Comparison of ENCODE assay signal across 1 cellular context in the genomic region with DNA sequence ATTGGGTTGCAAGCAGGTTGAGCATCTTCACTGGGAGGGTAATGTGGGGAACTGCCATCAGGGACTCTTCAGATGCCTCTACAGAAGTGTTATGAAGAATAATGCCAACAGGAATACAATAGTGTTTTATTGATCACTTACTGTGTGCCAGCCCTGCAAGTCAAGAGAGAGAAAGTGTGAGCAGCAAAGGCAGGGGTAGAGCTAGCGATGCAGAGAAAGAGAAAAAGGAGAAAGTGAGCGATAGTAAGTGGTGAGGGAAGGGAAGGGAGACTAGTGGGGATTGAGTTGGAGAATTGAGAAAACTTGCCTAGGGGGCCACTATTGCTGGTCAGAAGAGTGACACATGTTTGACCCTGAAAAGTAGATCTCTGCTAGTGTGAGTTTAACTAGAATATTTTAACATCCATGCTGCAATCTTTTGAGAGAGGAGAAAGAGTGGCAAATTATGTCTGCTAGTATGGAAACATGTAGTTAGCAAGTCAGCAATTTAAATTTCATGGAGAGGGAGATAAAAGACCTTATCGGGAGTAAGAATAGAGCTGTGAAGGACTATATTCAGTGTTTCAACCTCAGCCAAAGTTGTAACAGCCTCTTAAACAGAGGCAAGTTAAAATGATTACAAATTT.
TF ChIP-seq lines count a peak whose summit lies in the region.

No MANE protein-coding gene starts in this region.

TF ChIP-seq in IMR-90, 13 proteins besides CTCF, POLR2A, EP300 and RAD21:
- TF ChIP-seq CEBPB (IDR thresholded peaks at IDR 0.05; ENCODE audit: low read depth, low read length) (no peak), MAZ (IDR thresholded peaks at IDR 0.05; ENCODE audit: borderline replicate concordance, low read depth, low read length) (no peak), MAFK (IDR thresholded peaks at IDR 0.05; ENCODE audit: low read depth, low read length) (no peak), MXI1 (IDR thresholded peaks at IDR 0.05; ENCODE audit: borderline replicate concordance, low read depth, low read length) (no peak), BHLHE40 (IDR thresholded peaks at IDR 0.05; ENCODE audit: low read depth, low read length) (no peak), RFX5 (IDR thresholded peaks at IDR 0.05; ENCODE audit: low read depth, low read length) (no peak), FOS (IDR thresholded peaks at IDR 0.05; ENCODE audit: low read depth, low read length) (no peak), CHD1 (IDR thresholded peaks at IDR 0.05; ENCODE audit: low read depth, low read length) (no peak), SMC3 (IDR thresholded peaks at IDR 0.05; ENCODE audit: low read depth, low read length) (no peak), RCOR1 (IDR thresholded peaks at IDR 0.05; ENCODE audit: insufficient replicate concordance, low read length) (no peak)
- TF ChIP-seq, protein P1, sequence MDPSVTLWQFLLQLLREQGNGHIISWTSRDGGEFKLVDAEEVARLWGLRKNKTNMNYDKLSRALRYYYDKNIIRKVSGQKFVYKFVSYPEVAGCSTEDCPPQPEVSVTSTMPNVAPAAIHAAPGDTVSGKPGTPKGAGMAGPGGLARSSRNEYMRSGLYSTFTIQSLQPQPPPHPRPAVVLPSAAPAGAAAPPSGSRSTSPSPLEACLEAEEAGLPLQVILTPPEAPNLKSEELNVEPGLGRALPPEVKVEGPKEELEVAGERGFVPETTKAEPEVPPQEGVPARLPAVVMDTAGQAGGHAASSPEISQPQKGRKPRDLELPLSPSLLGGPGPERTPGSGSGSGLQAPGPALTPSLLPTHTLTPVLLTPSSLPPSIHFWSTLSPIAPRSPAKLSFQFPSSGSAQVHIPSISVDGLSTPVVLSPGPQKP (IDR thresholded peaks at IDR 0.05; ENCODE audit: borderline replicate concordance, low read depth, low read length): no peak
- TF ChIP-seq, protein P2, sequence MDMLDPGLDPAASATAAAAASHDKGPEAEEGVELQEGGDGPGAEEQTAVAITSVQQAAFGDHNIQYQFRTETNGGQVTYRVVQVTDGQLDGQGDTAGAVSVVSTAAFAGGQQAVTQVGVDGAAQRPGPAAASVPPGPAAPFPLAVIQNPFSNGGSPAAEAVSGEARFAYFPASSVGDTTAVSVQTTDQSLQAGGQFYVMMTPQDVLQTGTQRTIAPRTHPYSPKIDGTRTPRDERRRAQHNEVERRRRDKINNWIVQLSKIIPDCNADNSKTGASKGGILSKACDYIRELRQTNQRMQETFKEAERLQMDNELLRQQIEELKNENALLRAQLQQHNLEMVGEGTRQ (IDR thresholded peaks at IDR 0.05; ENCODE audit: low read depth, low read length): no peak
